In genomic region chr4:121256887-121257426, GRCh38 we compare ENCODE assay signal across 13 cellular contexts.
DNase-seq lines count a peak whose midpoint lies in the region; ATAC-seq and TF ChIP-seq lines count a peak whose summit lies in the region.
"Had no signal": no experiment of that assay in that cellular context is flagged by ENCODE, and none has a peak within 500 bp of the region (broad histone marks: within the 10 kb centered on the region; RNA-seq: fewer than 3 reads in every experiment).

No MANE protein-coding gene starts in this region.

- no peaks in the 10 kb centered on the region for H3K9me3 ChIP-seq in CD4-positive, alpha-beta memory T cell (ENCODE audit: control insufficient read depth in 1 of 2, low read length in 2 of 2)
- H3K9me3 ChIP-seq: upper lobe of right lung had no signal

- peak overlapping the region in 3 of 8 donors; percentile 69 to 81 (median 71) for H3K4me3 Mint-ChIP-seq in CD4-positive, alpha-beta memory T cell
- H3K4me3 Mint-ChIP-seq in T-helper 1 cell treated with Interleukin-12 subunit alpha and Interleukin-12 subunit beta and Interleukin-4 antibody, amounts not matched to agents 30 μg/mL and 1 μg/mL, for 36 hours: peak overlapping the region; percentile 7

- peaks cover 48% of the 10 kb centered on the region for H3K4me1 ChIP-seq in CD4-positive, alpha-beta memory T cell (ENCODE audit: insufficient read depth, low read length)

- CTCF ChIA-PET in CD4-positive, alpha-beta memory T cell (lab: Charles Lee; ENCODE audit: partially characterized antibody): interaction anchor here (1.2 to 13.2 kb wide), 2 partner anchors 9 to 67 kb away, joined by 3 to 203 read pairs; no protein-coding TSS in a partner anchor

- no peak overlapping the region for H3K4me3 ChIP-seq in CD4-positive, alpha-beta memory T cell (ENCODE audit: low read length in 2 of 2)
- H3K4me3 ChIP-seq in choroid plexus epithelial cell (ENCODE audit: low read depth, low read length): no peak overlapping the region
- H3K4me3 ChIP-seq in foreskin fibroblast (ENCODE audit: low read depth in 1 of 2, low read length in 2 of 2): no peak overlapping the region
- H3K4me3 ChIP-seq: hepatocyte, upper lobe of right lung had no signal

- no peaks in the 10 kb centered on the region for H3K27me3 ChIP-seq in CD4-positive, alpha-beta memory T cell (ENCODE audit: insufficient read depth, low read length)
- H3K27me3 ChIP-seq: hepatocyte, upper lobe of right lung had no signal

- intact Hi-C loops in CD4-positive, alpha-beta memory T cell (cut with micrococcal nuclease): loop anchor here (2.0 kb wide), 1 partner anchor 50 kb away; no protein-coding TSS in a partner anchor

- no peak for DNase-seq in CD4-positive, alpha-beta memory T cell
- peak; percentile 55 for DNase-seq in choroid plexus epithelial cell (ENCODE audit: low read depth)
- no peak for DNase-seq in NCI-H345 (lab: John Stamatoyannopoulos, UW)
- DNase-seq in dermis blood vessel endothelial cell: no peak
- no peak for DNase-seq in foreskin fibroblast
- no peak for DNase-seq in NCI-H526 (lab: John Stamatoyannopoulos, UW)
- DNase-seq: effector CD8-positive, alpha-beta T cell; NCI-H2029 treated with DMSO at 0.1 percent for 48 hours; upper lobe of right lung had no signal

- H3K27ac ChIP-seq in CD4-positive, alpha-beta memory T cell (ENCODE audit: low read depth, low read length): no peak overlapping the region
- H3K27ac ChIP-seq: hepatocyte, upper lobe of right lung had no signal

- POLR2A ChIA-PET in CD4-positive, alpha-beta memory T cell (lab: Charles Lee; ENCODE audit: partially characterized antibody): no interaction called here

- H3K27me3 Mint-ChIP-seq in CD4-positive, alpha-beta memory T cell: no peaks in the 10 kb centered on the region
- no peaks in the 10 kb centered on the region for H3K27me3 Mint-ChIP-seq in T-helper 1 cell treated with Interleukin-12 subunit alpha and Interleukin-12 subunit beta and Interleukin-4 antibody, amounts not matched to agents 30 μg/mL and 1 μg/mL, for 36 hours (ENCODE audit: low read depth)

- no peaks in the 10 kb centered on the region for H3K36me3 ChIP-seq in CD4-positive, alpha-beta memory T cell (ENCODE audit: insufficient read depth, low read length)
- H3K36me3 ChIP-seq: upper lobe of right lung had no signal

- H3K9me3 Mint-ChIP-seq in CD4-positive, alpha-beta memory T cell: no peaks in the 10 kb centered on the region
- peaks cover 16% of the 10 kb centered on the region for H3K9me3 Mint-ChIP-seq in T-helper 1 cell treated with Interleukin-12 subunit alpha and Interleukin-12 subunit beta and Interleukin-4 antibody, amounts not matched to agents 30 μg/mL and 1 μg/mL, for 36 hours
- H3K9me3 Mint-ChIP-seq: IgD-negative memory B cell had no signal

- no peaks in the 10 kb centered on the region for H3K36me3 Mint-ChIP-seq in CD4-positive, alpha-beta memory T cell
- H3K36me3 Mint-ChIP-seq in T-helper 1 cell treated with Interleukin-12 subunit alpha and Interleukin-12 subunit beta and Interleukin-4 antibody, amounts not matched to agents 30 μg/mL and 1 μg/mL, for 36 hours (ENCODE audit: low read depth): peaks cover 5% of the 10 kb centered on the region
- H3K36me3 Mint-ChIP-seq: IgD-negative memory B cell had no signal

- peak overlapping the region; percentile 20 to 90 (median 63) for H3K27ac Mint-ChIP-seq in CD4-positive, alpha-beta memory T cell
- peak overlapping the region; percentile 91 for H3K27ac Mint-ChIP-seq in T-helper 1 cell treated with Interleukin-12 subunit alpha and Interleukin-12 subunit beta and Interleukin-4 antibody, amounts not matched to agents 30 μg/mL and 1 μg/mL, for 36 hours
- H3K27ac Mint-ChIP-seq: IgD-negative memory B cell had no signal

- peaks cover 37 to 56% (median 45%) of the 10 kb centered on the region in 4 donors for H3K4me1 Mint-ChIP-seq in CD4-positive, alpha-beta memory T cell
- peaks cover 48% of the 10 kb centered on the region for H3K4me1 Mint-ChIP-seq in T-helper 1 cell treated with Interleukin-12 subunit alpha and Interleukin-12 subunit beta and Interleukin-4 antibody, amounts not matched to agents 30 μg/mL and 1 μg/mL, for 36 hours (ENCODE audit: low read depth)

- no peak for TF ChIP-seq CTCF in choroid plexus epithelial cell (conservative IDR thresholded peaks at IDR 0.05; ENCODE audit: low read depth, low read length)
- TF ChIP-seq CTCF in foreskin fibroblast (IDR thresholded peaks at IDR 0.05; ENCODE audit: low read depth, low read length): no peak

- peak; percentile 13 for ATAC-seq in GM21529 (IDR thresholded peaks at IDR 0.05; ENCODE audit: unreplicated experiment)
